Comparison of ENCODE assay signal across 1 cellular context in genomic region chrX:132748909-132749308, GRCh38.
TF ChIP-seq lines count a peak whose summit lies in the region.

No MANE protein-coding gene starts in this region.

TF ChIP-seq in WTC11, 78 proteins besides CTCF, POLR2A, EP300 and RAD21 (continued from another document):
- TF ChIP-seq, protein P1, sequence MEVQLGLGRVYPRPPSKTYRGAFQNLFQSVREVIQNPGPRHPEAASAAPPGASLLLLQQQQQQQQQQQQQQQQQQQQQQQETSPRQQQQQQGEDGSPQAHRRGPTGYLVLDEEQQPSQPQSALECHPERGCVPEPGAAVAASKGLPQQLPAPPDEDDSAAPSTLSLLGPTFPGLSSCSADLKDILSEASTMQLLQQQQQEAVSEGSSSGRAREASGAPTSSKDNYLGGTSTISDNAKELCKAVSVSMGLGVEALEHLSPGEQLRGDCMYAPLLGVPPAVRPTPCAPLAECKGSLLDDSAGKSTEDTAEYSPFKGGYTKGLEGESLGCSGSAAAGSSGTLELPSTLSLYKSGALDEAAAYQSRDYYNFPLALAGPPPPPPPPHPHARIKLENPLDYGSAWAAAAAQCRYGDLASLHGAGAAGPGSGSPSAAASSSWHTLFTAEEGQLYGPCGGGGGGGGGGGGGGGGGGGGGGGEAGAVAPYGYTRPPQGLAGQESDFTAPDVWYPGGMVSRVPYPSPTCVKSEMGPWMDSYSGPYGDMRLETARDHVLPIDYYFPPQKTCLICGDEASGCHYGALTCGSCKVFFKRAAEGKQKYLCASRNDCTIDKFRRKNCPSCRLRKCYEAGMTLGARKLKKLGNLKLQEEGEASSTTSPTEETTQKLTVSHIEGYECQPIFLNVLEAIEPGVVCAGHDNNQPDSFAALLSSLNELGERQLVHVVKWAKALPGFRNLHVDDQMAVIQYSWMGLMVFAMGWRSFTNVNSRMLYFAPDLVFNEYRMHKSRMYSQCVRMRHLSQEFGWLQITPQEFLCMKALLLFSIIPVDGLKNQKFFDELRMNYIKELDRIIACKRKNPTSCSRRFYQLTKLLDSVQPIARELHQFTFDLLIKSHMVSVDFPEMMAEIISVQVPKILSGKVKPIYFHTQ (CRISPR knock-in tag; IDR thresholded peaks at IDR 0.05) = no peak
- TF ChIP-seq JAZF1 (CRISPR knock-in tag; IDR thresholded peaks at IDR 0.05) = no peak
